Comparison of ENCODE assay signal across 8 cellular contexts in the genomic region with DNA sequence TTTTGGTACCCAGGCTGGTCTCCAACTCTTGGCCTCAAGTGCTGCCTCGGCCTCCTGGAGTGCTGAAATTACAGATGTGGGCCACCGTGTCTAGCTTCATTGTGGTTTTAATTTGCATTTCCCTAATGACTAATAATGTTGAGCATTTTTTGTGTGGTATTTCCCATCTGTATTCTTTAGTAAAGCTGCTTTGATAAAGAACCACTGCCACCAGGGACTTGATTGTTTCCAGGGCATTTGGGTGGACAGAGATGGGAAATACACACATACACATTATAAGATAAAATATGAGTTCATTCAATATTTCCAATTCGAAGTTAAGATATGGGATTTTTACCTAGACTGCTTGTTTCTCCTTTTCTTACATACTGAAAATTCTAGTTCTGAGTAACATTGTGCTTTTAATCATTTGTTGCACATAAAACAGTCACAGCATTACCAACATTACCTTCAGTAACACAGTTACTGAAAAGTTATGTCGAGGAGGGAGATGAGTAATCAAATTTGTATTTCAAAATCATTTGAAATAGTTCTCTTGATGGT. TPM values are rescaled to one million over a fixed set of nuclear protein-coding genes. Genes with fewer than 3 reads are reported as not detected.
DNase-seq lines count a peak whose midpoint lies in the region; ATAC-seq, FAIRE-seq and TF ChIP-seq lines count a peak whose summit lies in the region.

No MANE protein-coding gene starts in this region.

- no peak for TF ChIP-seq CTCF in foreskin fibroblast (IDR thresholded peaks at IDR 0.05; ENCODE audit: low read depth, low read length)
- TF ChIP-seq CTCF in PC-3 (conservative IDR thresholded peaks at IDR 0.05; ENCODE audit: low read depth, low read length), result no peak

- no peak overlapping the region for H2AFZ ChIP-seq in PC-3 (ENCODE audit: low read length)

- H3K9me3 ChIP-seq in PC-3 (ENCODE audit: low read length), result no peaks in the 10 kb centered on the region

- peak; percentile 98 for FAIRE-seq in H54 (lab: Jason Lieb, UNC)

- POLR2A ChIA-PET in PC-3 (lab: Charles Lee; ENCODE audit: unreplicated experiment), result no interaction called here

- H3K9me2 ChIP-seq in PC-3 (replicated peaks; ENCODE audit: low read length), result no peaks in the 10 kb centered on the region

- ATAC-seq in GM18867 (IDR thresholded peaks at IDR 0.05; ENCODE audit: unreplicated experiment) (peak; percentile 81), HG03571 (IDR thresholded peaks at IDR 0.05; ENCODE audit: unreplicated experiment) (peak; percentile 79), left ventricle myocardium superior (no peak), PC-3 (no peak)

- DNase-seq in H54 (ENCODE audit: insufficient read length, low spot score), result no peak
- peak; percentile 23 to 56 for DNase-seq in foreskin fibroblast
- no peak for DNase-seq in NCI-H1436 (lab: John Stamatoyannopoulos, UW)
- DNase-seq in left ventricle myocardium superior, result no peak
- no peak for DNase-seq in HUDEP-2 (lab: John Stamatoyannopoulos, UW; ENCODE audit: unreplicated experiment in 76 of 76)
- no peak for DNase-seq in PC-3

- no peaks in the 10 kb centered on the region for H3F3A ChIP-seq in PC-3 (ENCODE audit: low read length, unreplicated experiment)

- no peak overlapping the region for H3K27ac ChIP-seq in PC-3 (ENCODE audit: low read length)

- no peaks in the 10 kb centered on the region for H3K36me3 ChIP-seq in PC-3 (ENCODE audit: low read depth, low read length)

- no peaks in the 10 kb centered on the region for H3K27me3 ChIP-seq in PC-3 (ENCODE audit: low read length)

- CTCF ChIA-PET in PC-3 (lab: Charles Lee), result no interaction called here

- peaks cover 13% of the 10 kb centered on the region for H3K4me1 ChIP-seq in PC-3 (ENCODE audit: insufficient read depth, low read length)

- BruUV-seq in PC-3 (replicated peaks; lab: Mats Ljungman, UMichigan), result no TSS peak

- no peak for TF ChIP-seq POLR2A in H54 (IDR thresholded peaks at IDR 0.05; ENCODE audit: low read depth, low read length)

- no peaks in the 10 kb centered on the region for H4K20me1 ChIP-seq in PC-3 (ENCODE audit: low read length)

- no peak overlapping the region for H3K4me2 ChIP-seq in PC-3 (ENCODE audit: low read length)

- no peaks in the 10 kb centered on the region for H3K79me2 ChIP-seq in PC-3 (ENCODE audit: low read length)

- H3K9ac ChIP-seq in PC-3 (ENCODE audit: low read length), result no peak overlapping the region

- H3K4me3 ChIP-seq in foreskin fibroblast (ENCODE audit: low read depth in 1 of 2, low read length in 2 of 2), result no peak overlapping the region
- no peak overlapping the region for H3K4me3 ChIP-seq in PC-3 (ENCODE audit: low read length)

- intact Hi-C loops in left ventricle myocardium superior (cut with micrococcal nuclease) (no loop called here), PC-3 (cut with micrococcal nuclease) (no loop called here)

RNA-seq across cellular contexts. Expression of a gene that starts 28.9 kb away (rescaled TPM):
- 22.7 TPM for total RNA-seq in left ventricle myocardium superior
- total RNA-seq in PC-3 (2014; rRNA removed), result 6.6 and 9.2 TPM in 2 replicates

Comparison
In these comparisons a context has a peak if more than half of its experiments do, and no peak if none do; other contexts are left out.
1. ATAC-seq: peak in GM18867 (single experiment) and HG03571 (single experiment); none in left ventricle myocardium superior (single experiment) and PC-3 (single experiment).
2. DNase-seq: peak in foreskin fibroblast (2 of 2); none in H54 (single experiment), NCI-H1436 (single experiment), left ventricle myocardium superior (single experiment), HUDEP-2 (0 of 76) and PC-3 (single experiment).